16 cellular contexts compared by ENCODE assay signal in the genomic region with DNA sequence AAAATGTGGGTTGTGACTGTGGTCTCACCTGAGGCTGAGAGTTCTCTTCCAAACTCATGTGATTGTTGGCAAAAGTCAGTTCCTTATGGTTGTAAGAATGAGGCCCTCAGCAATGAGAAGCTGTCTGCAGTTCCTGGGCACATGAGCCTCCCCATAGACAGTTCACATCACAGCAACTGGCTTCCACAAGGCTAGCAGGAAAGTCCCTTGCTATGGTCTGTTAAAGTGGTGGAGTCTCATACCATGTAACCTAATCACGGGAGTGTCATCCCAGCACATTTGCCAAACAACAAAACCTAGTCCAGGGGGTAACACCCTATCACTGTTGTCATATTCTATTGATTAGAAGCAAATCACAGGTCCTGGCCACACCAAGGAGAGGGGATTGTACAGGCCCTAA.
"Had no signal": no experiment of that assay in that cellular context is flagged by ENCODE, and none has a peak within 500 bp of the region (broad histone marks: within the 10 kb centered on the region; RNA-seq: fewer than 3 reads in every experiment).

No MANE protein-coding gene starts in this region.

- ATAC-seq: activated CD8-positive, alpha-beta T cell treated with anti-CD3 and anti-CD28 coated beads for 36 hours; activated T-cell treated with anti-CD3 and anti-CD28 coated beads, Interleukin-2, amount 50 U/mL, for 4 hours; WTC11 had no signal

- H3K27ac Mint-ChIP-seq: activated CD8-positive, alpha-beta T cell treated with anti-CD3 and anti-CD28 coated beads for 36 hours; progenitor cell of endocrine pancreas; WTC11 had no signal

- H3K9me3 ChIP-seq: right atrium auricular region, tibial nerve, uterus had no signal

- H3K27me3 Mint-ChIP-seq: activated CD8-positive, alpha-beta T cell treated with anti-CD3 and anti-CD28 coated beads for 36 hours; progenitor cell of endocrine pancreas had no signal

- H3K4me1 Mint-ChIP-seq: WTC11 had no signal

- DNase-seq: activated CD4-positive, alpha-beta T cell treated with anti-CD3 and anti-CD28 coated beads for 4 hours; activated CD8-positive, alpha-beta T cell treated with anti-CD3 and anti-CD28 coated beads for 36 hours; activated effector memory CD4-positive, alpha-beta T cell treated with Interleukin-2 at 50 U/mL for 16 hours; activated naive CD4-positive, alpha-beta T cell treated with anti-CD3 and anti-CD28 coated beads, Interleukin-2, amount 50 U/mL, for 16 hours; activated T-cell treated with anti-CD3 and anti-CD28 coated beads, Interleukin-2, amount 50 U/mL, for 4 hours; head of caudate nucleus; kidney glomerular epithelial cell; stimulated activated CD4-positive, alpha-beta T cell treated with anti-CD3 and anti-CD28 coated beads, Interleukin-15, amount 100 ng/mL, for 24 hours; stimulated activated CD4-positive, alpha-beta T cell treated with anti-CD3 and anti-CD28 coated beads, Interleukin-4, amount 100 ng/mL, for 24 hours; stimulated activated naive CD4-positive, alpha-beta T cell; substantia nigra; uterus had no signal

- H3K4me3 Mint-ChIP-seq: activated CD8-positive, alpha-beta T cell treated with anti-CD3 and anti-CD28 coated beads for 36 hours; activated T-cell treated with anti-CD3 and anti-CD28 coated beads, Interleukin-2, amount 50 U/mL, for 4 hours; WTC11 had no signal
